In genomic region chr7:66413379-66414114, GRCh38 we compare ENCODE assay signal across 8 cellular contexts.
DNase-seq lines count a peak whose midpoint lies in the region; ATAC-seq and TF ChIP-seq lines count a peak whose summit lies in the region.

No MANE protein-coding gene starts in this region.

- no peaks in the 10 kb centered on the region for H3K27me3 Mint-ChIP-seq in CD4-positive, CD25-positive, alpha-beta regulatory T cell
- peaks cover 16% of the 10 kb centered on the region for H3K27me3 Mint-ChIP-seq in WTC11 (ENCODE audit: low read depth)

- peaks cover 6% of the 10 kb centered on the region for H3K4me1 ChIP-seq in CD4-positive, CD25-positive, alpha-beta regulatory T cell (ENCODE audit: control insufficient read depth, insufficient read depth, low read length, poor library complexity, severe bottlenecking)
- H3K4me1 ChIP-seq in breast epithelium (no peaks in the 10 kb centered on the region), iPS-18a (ENCODE audit: control insufficient read depth, low read depth, low read length) (no peaks in the 10 kb centered on the region)

- H3K4me3 ChIP-seq in CD4-positive, CD25-positive, alpha-beta regulatory T cell (ENCODE audit: low read depth, low read length): peak overlapping the region; percentile 37
- H3K4me3 ChIP-seq in NB4 (ENCODE audit: low read depth, low read length) (peak overlapping the region; percentile 11), breast epithelium (peak overlapping the region; percentile 29 to 64 (median 57)), iPS-18a (ENCODE audit: low read length) (peak overlapping the region; percentile 53), skeletal muscle cell (ENCODE audit: low read depth, low read length) (peak overlapping the region; percentile 42)

- peak overlapping the region; percentile 80 to 82 (median 82) for H3K4me3 Mint-ChIP-seq in CD4-positive, CD25-positive, alpha-beta regulatory T cell
- H3K4me3 Mint-ChIP-seq in WTC11: peak overlapping the region; percentile 67

- no peaks in the 10 kb centered on the region for H3K27me3 ChIP-seq in CD4-positive, CD25-positive, alpha-beta regulatory T cell (ENCODE audit: control insufficient read depth, insufficient read depth, low read length)
- no peaks in the 10 kb centered on the region for H3K27me3 ChIP-seq in breast epithelium
- peaks cover 8% of the 10 kb centered on the region for H3K27me3 ChIP-seq in iPS-18a (ENCODE audit: control insufficient read depth, insufficient read depth, low read length)

- H3K9me3 Mint-ChIP-seq in CD4-positive, CD25-positive, alpha-beta regulatory T cell: no peaks in the 10 kb centered on the region
- peaks cover 4% of the 10 kb centered on the region for H3K9me3 Mint-ChIP-seq in WTC11

- H3K4me1 Mint-ChIP-seq in CD4-positive, CD25-positive, alpha-beta regulatory T cell: peaks cover 0 to 17% (median 8%) of the 10 kb centered on the region in 4 donors
- H3K4me1 Mint-ChIP-seq in WTC11: peaks cover 12% of the 10 kb centered on the region; the same call in 1 of the 2 replicates

- no peak overlapping the region for H3K27ac ChIP-seq in CD4-positive, CD25-positive, alpha-beta regulatory T cell (ENCODE audit: insufficient read depth, low read length, poor library complexity, severe bottlenecking)
- peak overlapping the region; percentile 8 to 57 for H3K27ac ChIP-seq in breast epithelium
- H3K27ac ChIP-seq in iPS-18a (ENCODE audit: low read length): no peak overlapping the region

- intact Hi-C loops in breast epithelium (cut with DNase I; ENCODE audit: low total_unique reads): no loop called here

- peaks cover 3% of the 10 kb centered on the region for H3K36me3 Mint-ChIP-seq in CD4-positive, CD25-positive, alpha-beta regulatory T cell
- H3K36me3 Mint-ChIP-seq in WTC11: no peaks in the 10 kb centered on the region

- no peaks in the 10 kb centered on the region for H3K9me3 ChIP-seq in CD4-positive, CD25-positive, alpha-beta regulatory T cell (ENCODE audit: control insufficient read depth in 2 of 2, low read length in 2 of 2)
- H3K9me3 ChIP-seq in breast epithelium (no peaks in the 10 kb centered on the region), iPS-18a (ENCODE audit: control insufficient read depth, low read depth, low read length) (no peaks in the 10 kb centered on the region)

- CTCF ChIA-PET in WTC11 (lab: Charles Lee): interaction anchor here (0.6 to 1.9 kb wide), 33 partner anchors 8 to 404 kb away, joined by 3 to 25 read pairs (median 3); partner anchors contain the start of genes CRCP and TPST1

- TF ChIP-seq POLR2A in NB4 (IDR thresholded peaks at IDR 0.05; ENCODE audit: extremely low read depth, insufficient read length) (no peak), breast epithelium (IDR thresholded peaks at IDR 0.05) (no peak)

- peak; percentile 74 to 75 for ATAC-seq in CD4-positive, CD25-positive, alpha-beta regulatory T cell (ENCODE audit: low read depth in 2 of 2)
- ATAC-seq in GM19468 (IDR thresholded peaks at IDR 0.05; ENCODE audit: extremely low read depth, unreplicated experiment) (peak; percentile 26), WTC11 (peak; percentile 93)

- TF ChIP-seq CTCF in NB4 (IDR thresholded peaks at IDR 0.05; ENCODE audit: low read depth, low read length) (no peak), WTC11 (IDR thresholded peaks at IDR 0.05) (peak; percentile 22; the same call in 1 of the 2 replicates), breast epithelium (IDR thresholded peaks at IDR 0.05) (peak in 2 of 3 donors; percentile 28 to 40)

- POLR2A ChIA-PET in WTC11 (lab: Charles Lee): interaction anchor here (0.5 to 1.4 kb wide), 5 partner anchors 77 to 383 kb away, joined by 3 to 10 read pairs (median 3); partner anchors contain the start of gene TPST1

- no peaks in the 10 kb centered on the region for H3K36me3 ChIP-seq in CD4-positive, CD25-positive, alpha-beta regulatory T cell (ENCODE audit: control insufficient read depth, insufficient read depth, low read length)
- H3K36me3 ChIP-seq in breast epithelium (no peaks in the 10 kb centered on the region), iPS-18a (ENCODE audit: control insufficient read depth, low read depth, low read length) (no peaks in the 10 kb centered on the region)

- H3K27ac Mint-ChIP-seq in CD4-positive, CD25-positive, alpha-beta regulatory T cell: peak overlapping the region in 2 of 3 donors; percentile 89 to 90
- peak overlapping the region; percentile 74 for H3K27ac Mint-ChIP-seq in WTC11

- peak overlapping the region; percentile 4 for H3K9ac ChIP-seq in iPS-18a (ENCODE audit: low read length)

- DNase-seq in CD4-positive, CD25-positive, alpha-beta regulatory T cell: peak; percentile 73 to 89 (median 81)
- DNase-seq in NB4 (ENCODE audit: low read depth) (peak; percentile 43), WTC11 (ENCODE audit: low spot score) (peak; percentile 97), breast epithelium (ENCODE audit: low spot score in 2 of 2) (peak; percentile 61 to 69), skeletal muscle cell (ENCODE audit: low read depth) (peak; percentile 27), SKM-1 treated with dmso at 0.1 percent for 144 hours (lab: John Stamatoyannopoulos, UW; ENCODE audit: unreplicated experiment) (no peak)

TF ChIP-seq in WTC11, 78 proteins besides CTCF, POLR2A, EP300 and RAD21 (continues in another document):
- TF ChIP-seq FOXP4 (CRISPR knock-in tag; IDR thresholded peaks at IDR 0.05) (peak; percentile 97), PREB (CRISPR knock-in tag; IDR thresholded peaks at IDR 0.05; ENCODE audit: borderline replicate concordance) (no peak), STAT6 (CRISPR knock-in tag; conservative IDR thresholded peaks at IDR 0.05; ENCODE audit: low read depth) (no peak; the same call in 1 of the 2 replicates)

Comparison
In these comparisons a context has a peak if more than half of its experiments do, and no peak if none do; other contexts are left out.
1. ATAC-seq: peak in every context shown above with its lines; median percentile 93 in WTC11; 74 in CD4-positive, CD25-positive, alpha-beta regulatory T cell; 26 in GM19468.
2. H3K27ac ChIP-seq: peak in breast epithelium (2 of 2); none in CD4-positive, CD25-positive, alpha-beta regulatory T cell (single experiment) and iPS-18a (single experiment).
3. Peak in every context shown above with its lines, with median percentiles within 50 percentile points of each other: H3K4me3 ChIP-seq.